1 cellular context compared by ENCODE assay signal in the genomic region with DNA sequence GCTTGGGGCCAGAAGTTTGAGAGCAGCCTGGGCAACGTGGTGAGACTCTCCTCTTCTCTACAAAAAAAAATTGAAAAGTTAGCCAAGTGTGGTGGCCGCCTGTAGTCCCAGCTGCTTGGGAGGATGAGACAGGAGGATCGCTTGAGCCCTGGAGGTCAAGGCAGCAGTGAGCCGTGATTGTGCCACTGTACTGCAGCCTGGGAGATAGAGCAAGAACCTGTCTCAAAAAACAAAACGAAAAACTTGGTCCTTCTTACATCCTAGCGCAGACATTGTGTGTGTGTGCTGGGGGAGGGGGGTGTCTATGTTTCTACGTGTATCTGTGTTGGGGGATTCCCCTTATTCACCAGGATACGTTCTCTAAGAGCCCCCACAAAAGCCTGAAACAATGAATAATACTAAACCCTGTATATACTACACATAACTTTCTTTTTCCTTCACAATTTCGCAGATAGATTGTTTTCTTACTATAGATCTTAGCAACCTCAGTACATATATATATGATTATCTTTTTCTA.
A peak's percentile ranks its signal among the peaks of the same experiment; 100 is the strongest.
TF ChIP-seq lines count a peak whose summit lies in the region.

No MANE protein-coding gene starts in this region.

TF ChIP-seq in K562, 482 proteins besides CTCF, POLR2A, EP300 and RAD21:
- TF ChIP-seq CBX1 (IDR thresholded peaks at IDR 0.05; ENCODE audit: low read depth) (no peak), CHCHD3 (CRISPR knock-in tag; IDR thresholded peaks at IDR 0.05) (no peak), ARHGAP35 (IDR thresholded peaks at IDR 0.05; ENCODE audit: partially characterized antibody) (no peak), RCOR1 (IDR thresholded peaks at IDR 0.05; ENCODE audit: borderline replicate concordance in 1 of 2, low read depth in 2 of 2, low read length in 2 of 2) (0 out of 4 replicates have a peak, but pooled peaks of 1 of the 2 experiments have one; percentile 2), CBX3 (IDR thresholded peaks at IDR 0.05; ENCODE audit: borderline replicate concordance in 1 of 2, low read length in 2 of 2) (no peak), SIN3B (IDR thresholded peaks at IDR 0.05; ENCODE audit: low read depth) (no peak), FOXK2 (conservative IDR thresholded peaks at IDR 0.05 in 1 of 2, IDR thresholded peaks at IDR 0.05 in 1 of 2; ENCODE audit: low read depth in 2 of 2) (no peak), KLF1 (tag; IDR thresholded peaks at IDR 0.05) (no peak), CTBP1 (IDR thresholded peaks at IDR 0.05; ENCODE audit: borderline replicate concordance) (no peak), PTBP1 (IDR thresholded peaks at IDR 0.05; ENCODE audit: low read depth, low read length) (no peak), CEBPB (tag; IDR thresholded peaks at IDR 0.05) (no peak), BRCA1 (IDR thresholded peaks at IDR 0.05) (no peak), BRCA1 (CRISPR knock-in tag; IDR thresholded peaks at IDR 0.05) (0 out of 2 replicates have a peak, but pooled peaks have one; percentile 6), LEF1 (IDR thresholded peaks at IDR 0.05) (no peak), SMARCA5 (IDR thresholded peaks at IDR 0.05) (no peak)
- TF ChIP-seq, protein P1, sequence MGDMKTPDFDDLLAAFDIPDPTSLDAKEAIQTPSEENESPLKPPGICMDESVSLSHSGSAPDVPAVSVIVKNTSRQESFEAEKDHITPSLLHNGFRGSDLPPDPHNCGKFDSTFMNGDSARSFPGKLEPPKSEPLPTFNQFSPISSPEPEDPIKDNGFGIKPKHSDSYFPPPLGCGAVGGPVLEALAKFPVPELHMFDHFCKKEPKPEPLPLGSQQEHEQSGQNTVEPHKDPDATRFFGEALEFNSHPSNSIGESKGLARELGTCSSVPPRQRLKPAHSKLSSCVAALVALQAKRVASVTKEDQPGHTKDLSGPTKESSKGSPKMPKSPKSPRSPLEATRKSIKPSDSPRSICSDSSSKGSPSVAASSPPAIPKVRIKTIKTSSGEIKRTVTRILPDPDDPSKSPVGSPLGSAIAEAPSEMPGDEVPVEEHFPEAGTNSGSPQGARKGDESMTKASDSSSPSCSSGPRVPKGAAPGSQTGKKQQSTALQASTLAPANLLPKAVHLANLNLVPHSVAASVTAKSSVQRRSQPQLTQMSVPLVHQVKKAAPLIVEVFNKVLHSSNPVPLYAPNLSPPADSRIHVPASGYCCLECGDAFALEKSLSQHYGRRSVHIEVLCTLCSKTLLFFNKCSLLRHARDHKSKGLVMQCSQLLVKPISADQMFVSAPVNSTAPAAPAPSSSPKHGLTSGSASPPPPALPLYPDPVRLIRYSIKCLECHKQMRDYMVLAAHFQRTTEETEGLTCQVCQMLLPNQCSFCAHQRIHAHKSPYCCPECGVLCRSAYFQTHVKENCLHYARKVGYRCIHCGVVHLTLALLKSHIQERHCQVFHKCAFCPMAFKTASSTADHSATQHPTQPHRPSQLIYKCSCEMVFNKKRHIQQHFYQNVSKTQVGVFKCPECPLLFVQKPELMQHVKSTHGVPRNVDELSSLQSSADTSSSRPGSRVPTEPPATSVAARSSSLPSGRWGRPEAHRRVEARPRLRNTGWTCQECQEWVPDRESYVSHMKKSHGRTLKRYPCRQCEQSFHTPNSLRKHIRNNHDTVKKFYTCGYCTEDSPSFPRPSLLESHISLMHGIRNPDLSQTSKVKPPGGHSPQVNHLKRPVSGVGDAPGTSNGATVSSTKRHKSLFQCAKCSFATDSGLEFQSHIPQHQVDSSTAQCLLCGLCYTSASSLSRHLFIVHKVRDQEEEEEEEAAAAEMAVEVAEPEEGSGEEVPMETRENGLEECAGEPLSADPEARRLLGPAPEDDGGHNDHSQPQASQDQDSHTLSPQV (IDR thresholded peaks at IDR 0.05) = no peak
- TF ChIP-seq, protein P2, sequence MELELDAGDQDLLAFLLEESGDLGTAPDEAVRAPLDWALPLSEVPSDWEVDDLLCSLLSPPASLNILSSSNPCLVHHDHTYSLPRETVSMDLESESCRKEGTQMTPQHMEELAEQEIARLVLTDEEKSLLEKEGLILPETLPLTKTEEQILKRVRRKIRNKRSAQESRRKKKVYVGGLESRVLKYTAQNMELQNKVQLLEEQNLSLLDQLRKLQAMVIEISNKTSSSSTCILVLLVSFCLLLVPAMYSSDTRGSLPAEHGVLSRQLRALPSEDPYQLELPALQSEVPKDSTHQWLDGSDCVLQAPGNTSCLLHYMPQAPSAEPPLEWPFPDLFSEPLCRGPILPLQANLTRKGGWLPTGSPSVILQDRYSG (tag; conservative IDR thresholded peaks at IDR 0.05; ENCODE audit: low read depth) = no peak
- TF ChIP-seq, protein P3, sequence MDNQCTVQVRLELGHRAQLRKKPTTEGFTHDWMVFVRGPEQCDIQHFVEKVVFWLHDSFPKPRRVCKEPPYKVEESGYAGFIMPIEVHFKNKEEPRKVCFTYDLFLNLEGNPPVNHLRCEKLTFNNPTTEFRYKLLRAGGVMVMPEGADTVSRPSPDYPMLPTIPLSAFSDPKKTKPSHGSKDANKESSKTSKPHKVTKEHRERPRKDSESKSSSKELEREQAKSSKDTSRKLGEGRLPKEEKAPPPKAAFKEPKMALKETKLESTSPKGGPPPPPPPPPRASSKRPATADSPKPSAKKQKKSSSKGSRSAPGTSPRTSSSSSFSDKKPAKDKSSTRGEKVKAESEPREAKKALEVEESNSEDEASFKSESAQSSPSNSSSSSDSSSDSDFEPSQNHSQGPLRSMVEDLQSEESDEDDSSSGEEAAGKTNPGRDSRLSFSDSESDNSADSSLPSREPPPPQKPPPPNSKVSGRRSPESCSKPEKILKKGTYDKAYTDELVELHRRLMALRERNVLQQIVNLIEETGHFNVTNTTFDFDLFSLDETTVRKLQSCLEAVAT (IDR thresholded peaks at IDR 0.05) = no peak
- TF ChIP-seq, protein P4, sequence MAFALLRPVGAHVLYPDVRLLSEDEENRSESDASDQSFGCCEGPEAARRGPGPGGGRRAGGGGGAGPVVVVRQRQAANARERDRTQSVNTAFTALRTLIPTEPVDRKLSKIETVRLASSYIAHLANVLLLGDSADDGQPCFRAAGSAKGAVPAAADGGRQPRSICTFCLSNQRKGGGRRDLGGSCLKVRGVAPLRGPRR (CRISPR knock-in tag; IDR thresholded peaks at IDR 0.05) = no peak
TF ChIP-seq in K562: peak in this region for 2.
